Comparison of ENCODE assay signal across 9 cellular contexts in genomic region chr9:127522727-127523126, GRCh38.
A peak's percentile ranks its signal among the peaks of the same experiment; 100 is the strongest.
DNase-seq lines count a peak whose midpoint lies in the region; ATAC-seq and TF ChIP-seq lines count a peak whose summit lies in the region.
"Had no signal": no experiment of that assay in that cellular context is flagged by ENCODE, and none has a peak within 500 bp of the region (broad histone marks: within the 10 kb centered on the region; RNA-seq: fewer than 3 reads in every experiment).

No MANE protein-coding gene starts in this region.

- no peaks in the 10 kb centered on the region for H3K9me2 ChIP-seq in MM.1S (replicated peaks; ENCODE audit: insufficient read depth, low read length)

- H3K79me2 ChIP-seq in MM.1S (ENCODE audit: low read length) = no peaks in the 10 kb centered on the region

- WGBS in adrenal gland, 4 donors = 52 to 82% (median 73%) methylated on average over 2 of the region's 2 CpGs
- 31 to 58% (median 35%) methylated on average over 2 of the region's 2 CpGs for WGBS in stomach, 5 donors

- DNase-seq in HK-2 (ENCODE audit: unreplicated experiment) = peak; percentile 78
- no peak for DNase-seq in adrenal gland
- DNase-seq in kidney glomerular epithelial cell (lab: John Stamatoyannopoulos, UW) = peak; percentile 76
- no peak for DNase-seq in stomach
- DNase-seq in stimulated activated CD4-positive, alpha-beta T cell treated with anti-CD3 and anti-CD28 coated beads, Interleukin-4, amount 100 ng/mL, for 1 hour = no peak
- DNase-seq in stimulated activated CD4-positive, alpha-beta T cell treated with anti-CD3 and anti-CD28 coated beads, Interleukin-4, amount 100 ng/mL, for 24 hours = no peak
- DNase-seq in MM.1S = no peak
- DNase-seq: psoas muscle had no signal

- H3K9ac ChIP-seq in MM.1S (ENCODE audit: low read length) = no peak overlapping the region

- TF ChIP-seq EP300 in stomach (IDR thresholded peaks at IDR 0.05) = no peak

- no peaks in the 10 kb centered on the region for H3K27me3 ChIP-seq in adrenal gland
- H3K27me3 ChIP-seq in stomach = no peaks in the 10 kb centered on the region
- H3K27me3 ChIP-seq in MM.1S (replicated peaks; ENCODE audit: insufficient read depth, low read length) = no peaks in the 10 kb centered on the region

- no peak overlapping the region for H2AFZ ChIP-seq in MM.1S (ENCODE audit: low read length)

- no peaks in the 10 kb centered on the region for H3F3A ChIP-seq in MM.1S (ENCODE audit: insufficient read depth, low read length)

- H3K4me3 ChIP-seq in adrenal gland (no peak overlapping the region), stomach (no peak overlapping the region), MM.1S (ENCODE audit: low read length) (no peak overlapping the region)
- H3K4me3 ChIP-seq: psoas muscle had no signal

- intact Hi-C loops in adrenal gland (cut with DNase I) (loop anchor here in 1 of 2 donors (5.0 kb wide), 1 partner anchor 60 kb away; no protein-coding TSS in a partner anchor), stomach (cut with DNase I; ENCODE audit: low total_unique reads) (no loop called here)

- TF ChIP-seq CTCF in adrenal gland (IDR thresholded peaks at IDR 0.05) (no peak), stomach (IDR thresholded peaks at IDR 0.05) (no peak), MM.1S (IDR thresholded peaks at IDR 0.05; ENCODE audit: low read length) (no peak)

- H3K27ac ChIP-seq in adrenal gland (peak overlapping the region in 4 of 5 donors; percentile 64 to 98 (median 82)), stomach (peak overlapping the region; percentile 47 to 88 (median 85)), MM.1S (ENCODE audit: low read length) (no peak overlapping the region)

- H4K20me1 ChIP-seq in MM.1S (ENCODE audit: insufficient read depth, low read length) = no peaks in the 10 kb centered on the region

- ATAC-seq in HG03139 (IDR thresholded peaks at IDR 0.05; ENCODE audit: unreplicated experiment) = no peak

- peaks cover 0 to 10% (median 0%) of the 10 kb centered on the region in 3 donors for H3K9me3 ChIP-seq in adrenal gland (replicated peaks in 1 of 3)
- H3K9me3 ChIP-seq in stomach = peaks cover 4 to 15% (median 10%) of the 10 kb centered on the region in 4 donors
- H3K9me3 ChIP-seq in MM.1S (replicated peaks; ENCODE audit: insufficient read depth, low read length) = no peaks in the 10 kb centered on the region

- H3K4me2 ChIP-seq in MM.1S (ENCODE audit: low read depth, low read length) = no peak overlapping the region

- TF ChIP-seq POLR2A in adrenal gland (IDR thresholded peaks at IDR 0.05) = no peak
- TF ChIP-seq POLR2A in stomach (IDR thresholded peaks at IDR 0.05) = no peak

- peaks cover 31 to 42% of the 10 kb centered on the region in 2 donors for H3K4me1 ChIP-seq in adrenal gland (replicated peaks in 1 of 2)
- peaks cover 27 to 73% (median 41%) of the 10 kb centered on the region in 4 donors for H3K4me1 ChIP-seq in stomach
- no peaks in the 10 kb centered on the region for H3K4me1 ChIP-seq in MM.1S (ENCODE audit: low read length)

- peaks cover 0 to 41% of the 10 kb centered on the region in 2 donors for H3K36me3 ChIP-seq in adrenal gland (replicated peaks in 1 of 2)
- peaks cover 40 to 93% (median 76%) of the 10 kb centered on the region in 4 donors for H3K36me3 ChIP-seq in stomach
- no peaks in the 10 kb centered on the region for H3K36me3 ChIP-seq in MM.1S (replicated peaks; ENCODE audit: insufficient read depth, low read length)

Comparison
In these comparisons a context has a peak if more than half of its experiments do, and no peak if none do; other contexts are left out.
1. DNase-seq: peak in HK-2 (single experiment) and kidney glomerular epithelial cell (single experiment); none in adrenal gland (0 of 7), stomach (single experiment), stimulated activated CD4-positive, alpha-beta T cell treated with anti-CD3 and anti-CD28 coated beads, Interleukin-4, amount 100 ng/mL, for 1 hour (single experiment), stimulated activated CD4-positive, alpha-beta T cell treated with anti-CD3 and anti-CD28 coated beads, Interleukin-4, amount 100 ng/mL, for 24 hours (single experiment) and MM.1S (single experiment).